ENCODE assay signal across 11 cellular contexts in the genomic region with DNA sequence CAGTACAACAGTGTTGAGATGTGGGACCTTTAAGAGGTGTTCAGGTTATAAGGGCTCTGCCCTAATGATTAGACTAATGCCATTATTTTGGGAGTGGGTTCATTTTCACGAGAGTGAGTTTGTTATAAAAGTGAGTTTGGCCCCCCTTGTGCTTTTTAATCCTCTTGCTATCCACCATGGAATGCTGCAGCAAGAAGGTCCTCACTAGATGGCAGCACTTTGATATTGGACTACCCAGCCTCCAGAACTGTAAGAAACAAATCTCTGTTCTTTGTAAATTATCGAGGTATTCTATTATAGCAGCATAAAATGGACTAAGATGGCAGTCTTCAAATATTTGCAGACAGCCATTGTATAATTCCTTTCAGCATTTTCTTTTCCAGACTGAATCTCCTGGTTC.
DNase-seq lines count a peak whose midpoint lies in the region; ATAC-seq and TF ChIP-seq lines count a peak whose summit lies in the region.
"Had no signal": no experiment of that assay in that cellular context is flagged by ENCODE, and none has a peak within 500 bp of the region (broad histone marks: within the 10 kb centered on the region; RNA-seq: fewer than 3 reads in every experiment).

No MANE protein-coding gene starts in this region.

- no peaks in the 10 kb centered on the region for H3K4me1 Mint-ChIP-seq in naive thymus-derived CD4-positive, alpha-beta T cell

- H3K4me1 ChIP-seq in Panc1 (ENCODE audit: control insufficient read depth, insufficient read depth, low read length) (no peaks in the 10 kb centered on the region), foreskin keratinocyte (no peaks in the 10 kb centered on the region), tibial artery (no peaks in the 10 kb centered on the region)
- H3K4me1 ChIP-seq in naive thymus-derived CD4-positive, alpha-beta T cell (ENCODE audit: control insufficient read depth in 2 of 2, insufficient read depth in 2 of 2, low read length in 2 of 2), result no peaks in the 10 kb centered on the region
- H3K4me1 ChIP-seq: Caco-2 had no signal

- no peak overlapping the region for H3K4me3 Mint-ChIP-seq in naive thymus-derived CD4-positive, alpha-beta T cell

- in situ Hi-C loops in Panc1 (cut with HindIII; ENCODE audit: low pct_unique_long_range_greater_than_20kb, low sequenced_read_pairs), result no loop called here

- peak; percentile 19 for TF ChIP-seq CTCF in AG09309 (IDR thresholded peaks at IDR 0.05; ENCODE audit: control insufficient read depth, insufficient read depth, low read depth, low read length, missing control alignments)
- peak; percentile 18 for TF ChIP-seq CTCF in GM20000 (IDR thresholded peaks at IDR 0.05; ENCODE audit: extremely low read depth, missing control alignments)
- TF ChIP-seq CTCF in Panc1 (IDR thresholded peaks at IDR 0.05), result peak; percentile 67
- TF ChIP-seq CTCF in foreskin keratinocyte (conservative IDR thresholded peaks at IDR 0.05), result peak; percentile 36
- TF ChIP-seq CTCF in tibial artery (IDR thresholded peaks at IDR 0.05), result no peak

- CTCF ChIA-PET in Panc1 (lab: Charles Lee), result no interaction called here
- CTCF ChIA-PET in naive thymus-derived CD4-positive, alpha-beta T cell (lab: Charles Lee), result no interaction called here

- peaks cover 3 to 12% (median 10%) of the 10 kb centered on the region in 5 donors for H3K27me3 Mint-ChIP-seq in naive thymus-derived CD4-positive, alpha-beta T cell

- no peak overlapping the region for H3K4me3 ChIP-seq in AG09309 (ENCODE audit: control insufficient read depth, low read depth, low read length)
- no peak overlapping the region for H3K4me3 ChIP-seq in Panc1 (ENCODE audit: low read depth in 2 of 2, low read length in 2 of 2)
- no peak overlapping the region for H3K4me3 ChIP-seq in naive thymus-derived CD4-positive, alpha-beta T cell (ENCODE audit: low read length)
- H3K4me3 ChIP-seq in tibial artery, result no peak overlapping the region

- H3K36me3 ChIP-seq in Panc1 (ENCODE audit: control insufficient read depth, insufficient read depth, low read length), result no peaks in the 10 kb centered on the region
- H3K36me3 ChIP-seq in naive thymus-derived CD4-positive, alpha-beta T cell (ENCODE audit: control insufficient read depth in 2 of 3, insufficient read depth in 3 of 3, low read length in 3 of 3), result no peaks in the 10 kb centered on the region
- H3K36me3 ChIP-seq in tibial artery, result no peaks in the 10 kb centered on the region

- H3K27me3 ChIP-seq in Panc1 (ENCODE audit: control insufficient read depth, insufficient read depth, low read length) (peaks cover 5% of the 10 kb centered on the region), foreskin keratinocyte (no peaks in the 10 kb centered on the region), tibial artery (no peaks in the 10 kb centered on the region)
- H3K27me3 ChIP-seq in naive thymus-derived CD4-positive, alpha-beta T cell (ENCODE audit: control insufficient read depth in 2 of 2, insufficient read depth in 2 of 2, low read length in 2 of 2), result peaks cover 0 to 3% of the 10 kb centered on the region in 2 donors

- peaks cover 0 to 9% (median 0%) of the 10 kb centered on the region in 11 donors for H3K9me3 Mint-ChIP-seq in naive thymus-derived CD4-positive, alpha-beta T cell

- no peaks in the 10 kb centered on the region for H3K36me3 Mint-ChIP-seq in naive thymus-derived CD4-positive, alpha-beta T cell

- BruUV-seq in Panc1 (replicated peaks; lab: Mats Ljungman, UMichigan), result no TSS peak

- POLR2A ChIA-PET in Panc1 (lab: Charles Lee), result no interaction called here
- POLR2A ChIA-PET in naive thymus-derived CD4-positive, alpha-beta T cell (lab: Charles Lee), result no interaction called here

- intact Hi-C loops in Panc1 (cut with micrococcal nuclease; ENCODE audit: unreplicated experiment) (no loop called here), tibial artery (cut with DNase I; ENCODE audit: low total_unique reads) (no loop called here)
- intact Hi-C loops in naive thymus-derived CD4-positive, alpha-beta T cell (cut with micrococcal nuclease), result no loop called here

- ATAC-seq in Panc1, result no peak
- ATAC-seq in foreskin keratinocyte, result no peak
- ATAC-seq in naive thymus-derived CD4-positive, alpha-beta T cell, result no peak

- H3K9me3 ChIP-seq in Panc1 (ENCODE audit: control insufficient read depth, insufficient read depth, low read depth, low read length) (no peaks in the 10 kb centered on the region), tibial artery (peaks cover 0 to 3% (median 0%) of the 10 kb centered on the region in 3 donors)
- H3K9me3 ChIP-seq in naive thymus-derived CD4-positive, alpha-beta T cell (ENCODE audit: control insufficient read depth in 2 of 3, low read length in 3 of 3), result no peaks in the 10 kb centered on the region

- no peak overlapping the region for H3K27ac ChIP-seq in Panc1 (ENCODE audit: low read length)
- H3K27ac ChIP-seq in foreskin keratinocyte, result no peak overlapping the region
- no peak overlapping the region for H3K27ac ChIP-seq in naive thymus-derived CD4-positive, alpha-beta T cell (ENCODE audit: low read depth, low read length)
- no peak overlapping the region for H3K27ac ChIP-seq in tibial artery

- DNase-seq in AG09309 (ENCODE audit: low read depth) (no peak), GM20000 (ENCODE audit: low spot score) (no peak), Panc1 (ENCODE audit: low read depth, low spot score) (no peak), foreskin keratinocyte (peak in 1 of 2 donors; percentile 9), DMS153 treated with DMSO at 0.1 percent for 48 hours (lab: John Stamatoyannopoulos, UW; ENCODE audit: unreplicated experiment) (no peak), tibial artery (no peak)
- DNase-seq in activated T-cell treated with anti-CD3 and anti-CD28 coated beads, Interleukin-2, amount 50 U/mL, for 1 hour, result no peak
- no peak for DNase-seq in naive thymus-derived CD4-positive, alpha-beta T cell
- DNase-seq: activated CD4-positive, alpha-beta T cell treated with anti-CD3 and anti-CD28 coated beads, Interleukin-2, amount 50 U/mL, for 4 hours; amygdala had no signal

- no peak overlapping the region for H3K27ac Mint-ChIP-seq in naive thymus-derived CD4-positive, alpha-beta T cell

Comparison
In these comparisons a context has a peak if more than half of its experiments do, and no peak if none do; other contexts are left out.
1. CTCF ChIP-seq: peak in AG09309 (single experiment), GM20000 (single experiment), Panc1 (single experiment) and foreskin keratinocyte (single experiment); none in tibial artery (0 of 2).